Comparison of ENCODE assay signal across 8 cellular contexts in genomic region chr6:108294297-108294786, GRCh38. TPM values are rescaled to one million over a fixed set of nuclear protein-coding genes. Genes with fewer than 3 reads are reported as not detected.
A peak's percentile ranks its signal among the peaks of the same experiment; 100 is the strongest.
DNase-seq lines count a peak whose midpoint lies in the region; ATAC-seq, FAIRE-seq and TF ChIP-seq lines count a peak whose summit lies in the region.

No MANE protein-coding gene starts in this region.

- H3K27ac ChIP-seq in SJCRH30 (peak overlapping the region; percentile 83), sigmoid colon (peak overlapping the region; percentile 82 to 88 (median 87))

- H3K4me1 ChIP-seq in SJCRH30 (peaks cover 4% of the 10 kb centered on the region; the same call in 1 of the 2 replicates), sigmoid colon (peaks cover 0 to 9% (median 7%) of the 10 kb centered on the region in 4 donors)

- FAIRE-seq in GM12891 (lab: Jason Lieb, UNC): peak; percentile 40

- peak overlapping the region; percentile 98 for H3K4me3 Mint-ChIP-seq in HFFc6

- H3K36me3 Mint-ChIP-seq in HFFc6 (ENCODE audit: low read depth): no peaks in the 10 kb centered on the region; the same call in 1 of the 2 replicates

- no peaks in the 10 kb centered on the region for H3K9me3 Mint-ChIP-seq in HFFc6

- H3K27me3 ChIP-seq in SJCRH30 (no peaks in the 10 kb centered on the region), sigmoid colon (no peaks in the 10 kb centered on the region)

- TF ChIP-seq EP300 in sigmoid colon (IDR thresholded peaks at IDR 0.05): no peak

- TF ChIP-seq CTCF in HFFc6 (IDR thresholded peaks at IDR 0.05): no peak
- TF ChIP-seq CTCF in foreskin fibroblast (IDR thresholded peaks at IDR 0.05; ENCODE audit: low read depth, low read length): no peak
- no peak for TF ChIP-seq CTCF in sigmoid colon (IDR thresholded peaks at IDR 0.05)

- DNase-seq in GM12891 (ENCODE audit: insufficient read length, low spot score): no peak
- DNase-seq in HFFc6: no peak
- DNase-seq in SJCRH30: no peak
- no peak for DNase-seq in foreskin fibroblast
- DNase-seq in sigmoid colon: no peak
- DNase-seq in hippocampal formation (lab: John Stamatoyannopoulos, UW): no peak
- no peak for DNase-seq in mucosa of gallbladder (ENCODE audit: low spot score)

- ATAC-seq in HG03139 (IDR thresholded peaks at IDR 0.05; ENCODE audit: unreplicated experiment): no peak

- H3K4me1 Mint-ChIP-seq in HFFc6 (ENCODE audit: low read depth): peaks cover 13% of the 10 kb centered on the region

- intact Hi-C loops in sigmoid colon (cut with DNase I): loop anchor here (1.0 kb wide), 1 partner anchor 33 kb away; the partner anchor contains the start of gene SNX3

- H3K9me3 ChIP-seq in SJCRH30 (replicated peaks) (no peaks in the 10 kb centered on the region), sigmoid colon (no peaks in the 10 kb centered on the region)

- WGBS in sigmoid colon, 2 donors: 25% methylated on average over 22 of the region's 22 CpGs

- no peaks in the 10 kb centered on the region for H3K36me3 ChIP-seq in SJCRH30
- no peaks in the 10 kb centered on the region for H3K36me3 ChIP-seq in sigmoid colon

- peak overlapping the region; percentile 99 for H3K27ac Mint-ChIP-seq in HFFc6

- TF ChIP-seq POLR2A in GM12891 (IDR thresholded peaks at IDR 0.05; ENCODE audit: low read depth, low read length) (no peak), sigmoid colon (IDR thresholded peaks at IDR 0.05) (no peak)

- H3K4me3 ChIP-seq in SJCRH30 (peak overlapping the region; percentile 80), foreskin fibroblast (ENCODE audit: low read depth in 1 of 2, low read length in 2 of 2) (peak overlapping the region; percentile 71 to 90), sigmoid colon (peak overlapping the region; percentile 62 to 80 (median 74))

- no peaks in the 10 kb centered on the region for H3K27me3 Mint-ChIP-seq in HFFc6 (ENCODE audit: insufficient read depth)

TF ChIP-seq in GM12891, 5 proteins besides CTCF, POLR2A, EP300 and RAD21:
- TF ChIP-seq POLR2AphosphoS5 (IDR thresholded peaks at IDR 0.05; ENCODE audit: low read depth, low read length) (no peak), POU2F2 (IDR thresholded peaks at IDR 0.05; ENCODE audit: low read depth, low read length) (no peak), SPI1 (IDR thresholded peaks at IDR 0.05; ENCODE audit: low read depth, low read length) (no peak), PAX5 (IDR thresholded peaks at IDR 0.05; ENCODE audit: insufficient read depth, low read length, severe bottlenecking) (no peak), TAF1 (IDR thresholded peaks at IDR 0.05; ENCODE audit: low read depth, low read length) (no peak)
TF ChIP-seq in GM12891: peak in this region for 0.

RNA-seq across cellular contexts. Expression of gene AFG1L, which starts 0.5 kb away (rescaled TPM):
- polyA plus RNA-seq in GM12891 (2012; ENCODE audit: low read depth, missing spikeins): 3.7 TPM
- total RNA-seq in HFFc6 (2021; fragmentation: NEBNext Ultra II Directional; extraction: Animal tissue kit (Norgen Biotek cat#: 25700)): 1 to 10 TPM; 4.8 to 5.7 (median 5.3) TPM
- total RNA-seq in SJCRH30 (2014; rRNA removed; shearing (Covaris generic)): 4.4 and 6.3 TPM in 2 replicates
- total RNA-seq in sigmoid colon (1 to 10 TPM; 2.8 to 6.9 (median 3.5) TPM), mucosa of gallbladder (8.0 TPM)
- polyA plus RNA-seq in sigmoid colon: 1 to 10 TPM; 2.1 to 3.7 (median 3.0) TPM

RNA-seq across cellular contexts. Expression of gene SNX3, which starts 33.5 kb away (rescaled TPM):
- polyA plus RNA-seq in GM12891 (2012; ENCODE audit: low read depth, missing spikeins): 68.9 TPM
- 100 to 1,000 TPM; 148 to 195 (median 189) TPM for total RNA-seq in HFFc6 (2021; fragmentation: NEBNext Ultra II Directional; extraction: Animal tissue kit (Norgen Biotek cat#: 25700))
- 189 and 209 TPM in 2 replicates for total RNA-seq in SJCRH30 (2014; rRNA removed; shearing (Covaris generic))
- total RNA-seq in sigmoid colon (100 to 1,000 TPM; 160 to 221 (median 217) TPM), mucosa of gallbladder (142 TPM)
- 100 to 1,000 TPM; 135 to 242 (median 241) TPM for polyA plus RNA-seq in sigmoid colon
